In the genomic region with DNA sequence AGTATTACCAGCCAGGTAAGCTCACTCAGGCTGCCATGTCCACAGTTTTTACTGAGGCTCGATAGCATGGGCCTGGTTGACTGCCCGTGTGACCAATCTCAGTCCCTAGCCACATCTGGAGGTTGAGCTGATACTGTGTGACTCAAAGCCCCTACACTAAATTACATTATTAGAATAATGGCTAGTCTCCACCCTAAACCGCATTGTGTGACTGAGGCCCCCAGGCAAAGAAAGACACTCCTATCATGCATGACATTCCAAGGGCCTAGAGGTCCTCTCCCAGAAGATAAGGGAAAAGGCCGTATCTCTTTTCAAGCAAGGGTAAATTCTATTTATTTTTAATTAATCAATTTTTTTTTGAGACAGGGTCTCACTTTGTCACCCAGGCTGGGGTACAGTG, we compare ENCODE assay signal across 9 cellular contexts.
"Had no signal": no experiment of that assay in that cellular context is flagged by ENCODE, and none has a peak within 500 bp of the region (broad histone marks: within the 10 kb centered on the region; RNA-seq: fewer than 3 reads in every experiment).

No MANE protein-coding gene starts in this region.

- FAIRE-seq: H1, H54, HTR-8/SVneo had no signal

- H3K4me2 ChIP-seq: GM23338 had no signal

- H2AFZ ChIP-seq: GM23338 had no signal

- H3K4me3 ChIP-seq: GM23338 had no signal

- DNase-seq: H9, HFFc6, IMR-90, KBM-7 had no signal

- ATAC-seq: GM23338, HCT116 had no signal
